ENCODE assay signal across 30 cellular contexts in the genomic region with DNA sequence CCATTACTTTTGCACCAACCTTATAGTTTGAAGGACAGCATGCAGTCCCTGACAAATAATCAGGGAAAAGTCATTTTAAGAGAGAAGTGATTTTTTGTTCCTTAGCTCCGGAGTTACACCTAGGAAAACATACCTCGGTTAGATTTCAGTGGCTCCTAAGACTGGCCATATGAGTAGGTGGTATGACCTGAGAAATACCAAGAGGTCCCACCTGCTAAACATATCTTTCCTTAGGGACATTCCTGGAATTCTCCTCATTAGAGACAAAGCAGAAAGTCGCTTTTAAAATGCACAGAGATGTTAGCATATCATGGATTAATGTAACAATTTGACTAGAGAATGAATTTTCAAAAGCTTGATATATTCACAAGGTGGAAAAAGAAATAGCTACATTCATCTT.
"Had no signal": no experiment of that assay in that cellular context is flagged by ENCODE, and none has a peak within 500 bp of the region (broad histone marks: within the 10 kb centered on the region; RNA-seq: fewer than 3 reads in every experiment).

No MANE protein-coding gene starts in this region.

- H3K27ac ChIP-seq: ascending aorta, breast epithelium, Peyer's patch, VCaP had no signal

- H3K27me3 ChIP-seq: ascending aorta, breast epithelium, Peyer's patch had no signal

- H3K4me3 ChIP-seq: ascending aorta, breast epithelium, Peyer's patch had no signal

- H3K9me3 ChIP-seq: ascending aorta, breast epithelium, Peyer's patch had no signal

- H3K36me3 ChIP-seq: ascending aorta, breast epithelium, Peyer's patch had no signal

- DNase-seq: activated CD4-positive, alpha-beta T cell treated with anti-CD3 and anti-CD28 coated beads for 1 hour; activated CD4-positive, alpha-beta T cell treated with anti-CD3 and anti-CD28 coated beads for 48 hours; activated CD4-positive, CD25-positive, alpha-beta regulatory T cell; activated CD8-positive, alpha-beta T cell treated with anti-CD3 and anti-CD28 coated beads for 36 hours; activated gamma-delta T cell; activated naive CD4-positive, alpha-beta T cell treated with Interleukin-2 at 50 U/mL for 16 hours; activated naive CD8-positive, alpha-beta T cell treated with anti-CD3 and anti-CD28 coated beads, Interleukin-2, amount 10 ng/mL, durations not matched to agents 7 days and 5 days; activated T-cell treated with anti-CD3 and anti-CD28 coated beads, Interleukin-2, amount 50 U/mL, for 1 hour; activated T-cell treated with anti-CD3 and anti-CD28 coated beads, Interleukin-2, amount 50 U/mL, for 72 hours; amygdala; cerebellar nuclear complex; Karpas-422; NCI-H1105; NCI-H1417 treated with DMSO at 0.1 percent for 48 hours; NCI-H1694; NCI-H2029; NCI-H345; NCI-H524 treated with DMSO at 0.1 percent for 48 hours; NK-92 treated with Interleukin-12 subunit alpha and Interleukin-12 subunit beta, amount 100 ng/mL, for 24 hours; PC-3; Peyer's patch; RPMI8226; SHP77 treated with DMSO at 0.1 percent for 48 hours; T-cell; T-helper 17 cell; T-helper 9 cell had no signal

- H3K4me1 ChIP-seq: ascending aorta, breast epithelium, Peyer's patch had no signal

- ATAC-seq: activated CD8-positive, alpha-beta T cell treated with anti-CD3 and anti-CD28 coated beads for 36 hours; activated T-cell treated with anti-CD3 and anti-CD28 coated beads, Interleukin-2, amount 50 U/mL, for 72 hours; PC-3; SK-N-SH treated with all-trans-retinoic acid at 6 μM for 48 hours; T-cell; T-helper 17 cell had no signal
